Comparison of ENCODE assay signal across 8 cellular contexts in the genomic region with DNA sequence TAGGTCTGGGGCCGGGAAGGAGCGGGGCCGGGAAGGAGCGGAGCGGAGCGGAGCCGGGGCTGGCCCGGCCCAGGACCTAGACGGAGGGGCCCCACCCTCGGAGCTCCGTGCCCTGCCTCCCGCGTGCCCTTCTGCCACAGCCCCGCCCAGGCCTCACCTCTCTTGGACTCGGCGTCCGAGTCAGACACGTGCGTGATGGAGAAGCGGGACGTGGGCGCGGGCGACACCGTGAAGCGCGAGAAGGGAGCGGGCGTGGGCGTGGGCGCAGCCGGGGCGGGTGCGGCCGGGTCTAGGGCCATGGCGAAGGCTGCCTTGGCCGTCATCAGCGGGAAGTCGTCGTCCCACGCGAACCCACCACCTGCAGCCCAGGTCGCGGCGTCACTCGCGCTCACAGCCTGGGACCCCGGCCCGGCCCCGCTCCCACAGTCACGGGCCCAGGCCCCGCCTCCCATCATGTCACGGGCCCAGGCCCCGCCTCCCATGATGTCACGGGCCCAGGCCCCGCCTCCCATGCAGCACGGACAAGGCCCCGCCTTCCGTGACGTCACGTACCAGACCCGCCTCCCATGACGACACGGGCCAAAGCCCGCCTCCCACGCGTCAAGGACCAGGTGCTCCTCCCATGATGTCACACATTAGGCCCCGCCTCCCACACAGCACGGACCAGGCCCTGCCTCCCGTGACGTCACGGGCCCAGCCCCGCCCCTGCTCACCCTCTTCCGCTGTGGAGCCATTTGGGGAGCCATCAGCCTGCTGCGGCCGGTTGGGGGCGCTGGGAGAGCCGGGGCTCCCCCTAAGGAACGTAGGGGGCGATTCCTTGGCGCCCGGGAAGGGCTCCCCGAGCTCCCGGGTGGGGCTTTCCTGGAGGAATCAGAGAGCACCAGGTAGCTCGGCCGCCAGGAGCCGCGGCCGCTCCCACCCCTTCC. TPM values are rescaled to one million over a fixed set of nuclear protein-coding genes. Genes with fewer than 3 reads are reported as not detected.
DNase-seq lines count a peak whose midpoint lies in the region; ATAC-seq and TF ChIP-seq lines count a peak whose summit lies in the region.

No MANE protein-coding gene starts in this region.

- peak overlapping the region; percentile 98 for H3K23ac ChIP-seq in neuronal stem cell (ENCODE audit: low read depth, low read length, poor library complexity)

- peak; percentile 18 to 94 (median 69) for DNase-seq in CD8-positive, alpha-beta T cell
- DNase-seq in HPDE6-E6E7 (ENCODE audit: extremely low spot score) = peak; percentile 92
- DNase-seq in SHP77 treated with DMSO at 0.1 percent for 48 hours (lab: John Stamatoyannopoulos, UW) = peak; percentile 80
- peak; percentile 50 to 71 (median 58) for DNase-seq in activated naive CD4-positive, alpha-beta T cell (lab: John Stamatoyannopoulos, UW)
- DNase-seq in foreskin melanocyte = peak; percentile 75
- peak; percentile 90 for DNase-seq in neuronal stem cell (ENCODE audit: low spot score)
- no peak for DNase-seq in KG1 (lab: John Stamatoyannopoulos, UW)

- CTCF ChIA-PET in CD8-positive, alpha-beta T cell (lab: Charles Lee) = no interaction called here

- POLR2A ChIA-PET in CD8-positive, alpha-beta T cell (lab: Charles Lee) = interaction anchor here (0.6 kb wide), 1 partner anchor 537 kb away, joined by 3 read pairs; the partner anchor contains the start of gene PDE6G

- peak overlapping the region; percentile 66 for H2AK5ac ChIP-seq in neuronal stem cell (ENCODE audit: low read depth, low read length)

- no peak overlapping the region for H4K91ac ChIP-seq in neuronal stem cell (ENCODE audit: low read depth, low read length, poor library complexity)

- H3K36me3 Mint-ChIP-seq in CD8-positive, alpha-beta T cell = no peaks in the 10 kb centered on the region

- H3K9me3 ChIP-seq in CD8-positive, alpha-beta T cell (ENCODE audit: low read length) = no peaks in the 10 kb centered on the region
- no peaks in the 10 kb centered on the region for H3K9me3 ChIP-seq in neuronal stem cell (replicated peaks in 1 of 2; ENCODE audit: control insufficient read depth in 2 of 2, insufficient read depth in 1 of 2, low read depth in 1 of 2, low read length in 2 of 2)
- H3K9me3 ChIP-seq in stomach smooth muscle (ENCODE audit: control insufficient read depth in 2 of 2, low read length in 2 of 2) = no peaks in the 10 kb centered on the region

- peak overlapping the region; percentile 84 for H3K4ac ChIP-seq in neuronal stem cell (ENCODE audit: low read length)

- peak overlapping the region; percentile 93 for H3K4me2 ChIP-seq in neuronal stem cell (ENCODE audit: insufficient read depth, low read length, poor library complexity, severe bottlenecking)

- H2BK12ac ChIP-seq in neuronal stem cell (ENCODE audit: low read length) = peak overlapping the region; percentile 82

- H3K79me1 ChIP-seq in neuronal stem cell (ENCODE audit: low read depth, low read length) = peaks cover 5% of the 10 kb centered on the region

- H2BK15ac ChIP-seq in neuronal stem cell (ENCODE audit: low read length) = peak overlapping the region; percentile 54

- H3K9ac ChIP-seq in neuronal stem cell (ENCODE audit: low read depth, low read length, poor library complexity) (peak overlapping the region; percentile 81), stomach smooth muscle (ENCODE audit: low read length in 2 of 2) (no peak overlapping the region)

- peak overlapping the region; percentile 73 for H3K4me3 Mint-ChIP-seq in CD8-positive, alpha-beta T cell

- H3K27me3 Mint-ChIP-seq in CD8-positive, alpha-beta T cell (ENCODE audit: low read depth) = peaks cover 4% of the 10 kb centered on the region

- H3K9me3 Mint-ChIP-seq in CD8-positive, alpha-beta T cell = no peaks in the 10 kb centered on the region

- peak overlapping the region; percentile 82 for H4K8ac ChIP-seq in neuronal stem cell (ENCODE audit: low read depth, low read length)

- WGBS in neuronal stem cell (ENCODE audit: extremely low coverage in 2 of 2, insufficient read length in 2 of 2, insufficient replicate concordance in 1 of 2), 2 donors = no CpG with 5 or more reads among the region's 89 CpGs

- H2BK5ac ChIP-seq in neuronal stem cell (ENCODE audit: low read length) = peak overlapping the region; percentile 83

- no peaks in the 10 kb centered on the region for H3K27me3 ChIP-seq in CD8-positive, alpha-beta T cell (ENCODE audit: insufficient read depth, low read length)
- H3K27me3 ChIP-seq in neuronal stem cell (ENCODE audit: control insufficient read depth in 3 of 3, insufficient read depth in 3 of 3, low read depth in 1 of 3, low read length in 3 of 3) (peaks cover 0 to 25% (median 0%) of the 10 kb centered on the region in 3 experiments), stomach smooth muscle (ENCODE audit: control insufficient read depth in 1 of 2, insufficient read depth in 2 of 2, low read length in 2 of 2) (no peaks in the 10 kb centered on the region)

- H3K4me1 Mint-ChIP-seq in CD8-positive, alpha-beta T cell (ENCODE audit: low read depth) = peaks cover 6% of the 10 kb centered on the region

- peak overlapping the region; percentile 91 for H3K27ac Mint-ChIP-seq in CD8-positive, alpha-beta T cell

- ATAC-seq in CD8-positive, alpha-beta T cell = peak; percentile 87

- no peak for TF ChIP-seq CTCF in CD8-positive, alpha-beta T cell (IDR thresholded peaks at IDR 0.05)

- peak overlapping the region; percentile 81 for H2BK120ac ChIP-seq in neuronal stem cell (ENCODE audit: low read depth, low read length)

- no peaks in the 10 kb centered on the region for H3K36me3 ChIP-seq in CD8-positive, alpha-beta T cell (ENCODE audit: insufficient read depth, low read length)
- H3K36me3 ChIP-seq in neuronal stem cell (replicated peaks in 1 of 2; ENCODE audit: control insufficient read depth in 2 of 2, insufficient read depth in 2 of 2, low read length in 2 of 2) (peaks cover 0 to 8% of the 10 kb centered on the region in 2 donors), stomach smooth muscle (ENCODE audit: control insufficient read depth in 2 of 2, insufficient read depth in 2 of 2, low read length in 2 of 2) (peaks cover 0 to 6% of the 10 kb centered on the region in 2 donors)

- no peak overlapping the region for H2AFZ ChIP-seq in neuronal stem cell (ENCODE audit: low read length)

- H3K4me1 ChIP-seq in CD8-positive, alpha-beta T cell (ENCODE audit: insufficient read depth, low read length) = peaks cover 6% of the 10 kb centered on the region
- H3K4me1 ChIP-seq in neuronal stem cell (ENCODE audit: control insufficient read depth in 2 of 2, insufficient read depth in 1 of 2, low read depth in 1 of 2, low read length in 2 of 2) = peaks cover 0 to 5% of the 10 kb centered on the region in 2 donors
- H3K4me1 ChIP-seq in stomach smooth muscle (ENCODE audit: control insufficient read depth, insufficient read depth, low read length) = peaks cover 15% of the 10 kb centered on the region

- H3K18ac ChIP-seq in neuronal stem cell (ENCODE audit: low read length) = peak overlapping the region; percentile 100

- peak overlapping the region; percentile 89 for H3K14ac ChIP-seq in neuronal stem cell (ENCODE audit: low read length)

- intact Hi-C loops in CD8-positive, alpha-beta T cell (cut with DNase I, micrococcal nuclease) = loop anchor here in 1 of 2 experiments (1.0 to 2.0 kb wide), 3 partner anchors 25 to 104 kb away; no protein-coding TSS in a partner anchor

- no peak overlapping the region for H3K27ac ChIP-seq in CD8-positive, alpha-beta T cell (ENCODE audit: low read depth, low read length)
- no peak overlapping the region for H3K27ac ChIP-seq in neuronal stem cell (replicated peaks; ENCODE audit: low read length)
- H3K27ac ChIP-seq in stomach smooth muscle (ENCODE audit: low read length) = peak overlapping the region; percentile 62

- peak overlapping the region; percentile 23 for H3K4me3 ChIP-seq in CD8-positive, alpha-beta T cell (ENCODE audit: low read depth, low read length)
- H3K4me3 ChIP-seq in neuronal stem cell (ENCODE audit: low read length in 2 of 2) (peak overlapping the region in 1 of 2 donors; percentile 82), stomach smooth muscle (ENCODE audit: low read length in 2 of 2) (peak overlapping the region in 1 of 2 donors; percentile 59)

RNA-seq across cellular contexts. Expression of gene PVALEF, which starts 45.8 kb away (rescaled TPM):
- total RNA-seq in CD8-positive, alpha-beta T cell = not detected
- polyA plus RNA-seq in neuronal stem cell (2013, experiment 1 of 2) = 0.06 TPM
- polyA plus RNA-seq in neuronal stem cell (2013, experiment 2 of 2) = 0.04 TPM

RNA-seq across cellular contexts. Expression of gene AATK, which starts 46.5 kb away (rescaled TPM):
- total RNA-seq in CD8-positive, alpha-beta T cell = under 1 TPM; 0.30 to 0.72 TPM
- polyA plus RNA-seq in neuronal stem cell (2013, experiment 1 of 2) = 5.6 TPM
- 5.4 TPM for polyA plus RNA-seq in neuronal stem cell (2013, experiment 2 of 2)
